Comparison of ENCODE assay signal across 16 cellular contexts in the genomic region with DNA sequence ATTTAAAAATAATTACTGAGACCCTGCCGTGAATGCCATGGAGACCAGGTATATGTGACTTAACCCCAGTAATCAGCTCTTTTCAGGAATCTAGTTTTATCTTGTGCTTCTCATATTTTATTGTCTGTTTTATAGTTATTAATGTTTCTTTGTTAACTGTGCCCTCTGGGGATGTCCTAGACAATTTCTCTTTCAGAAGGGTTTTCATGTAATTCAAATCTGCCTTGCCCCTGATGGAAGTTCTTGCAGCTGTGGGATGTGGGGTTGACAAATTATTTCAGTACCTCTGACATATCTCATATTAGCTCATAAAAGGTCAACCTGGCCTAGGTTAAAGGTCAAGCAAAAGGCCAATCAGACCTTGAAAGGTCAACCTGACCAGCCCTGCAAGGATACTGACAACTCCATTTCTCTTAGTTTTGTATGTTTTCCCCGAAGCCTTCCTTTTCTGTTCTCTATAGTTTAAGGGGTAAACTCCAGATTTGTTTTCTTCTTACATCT.
DNase-seq lines count a peak whose midpoint lies in the region; ATAC-seq and TF ChIP-seq lines count a peak whose summit lies in the region.
"Had no signal": no experiment of that assay in that cellular context is flagged by ENCODE, and none has a peak within 500 bp of the region (broad histone marks: within the 10 kb centered on the region; RNA-seq: fewer than 3 reads in every experiment).

No MANE protein-coding gene starts in this region.

- no peak for TF ChIP-seq CTCF in SU-DHL-6 (IDR thresholded peaks at IDR 0.05; ENCODE audit: insufficient read depth, low read length, poor library complexity, severe bottlenecking)
- no peak for TF ChIP-seq CTCF in activated CD8-positive, alpha-beta T cell treated with anti-CD3 and anti-CD28 coated beads for 36 hours (IDR thresholded peaks at IDR 0.05)
- TF ChIP-seq CTCF in lower lobe of right lung (IDR thresholded peaks at IDR 0.05), result no peak

- H3K27me3 Mint-ChIP-seq in activated T-cell treated with anti-CD3 and anti-CD28 coated beads, Interleukin-2, amount 50 U/mL, for 72 hours (ENCODE audit: low read depth), result no peaks in the 10 kb centered on the region
- H3K27me3 Mint-ChIP-seq in activated CD8-positive, alpha-beta T cell treated with anti-CD3 and anti-CD28 coated beads for 36 hours, result no peaks in the 10 kb centered on the region

- no peak for DNase-seq in activated T-cell treated with anti-CD3 and anti-CD28 coated beads, Interleukin-2, amount 50 U/mL, for 72 hours
- no peak for DNase-seq in activated T-cell treated with anti-CD3 and anti-CD28 coated beads, Interleukin-2, amount 50 U/mL, for 1 hour
- DNase-seq in foreskin melanocyte, result peak; percentile 64
- DNase-seq in activated CD8-positive, alpha-beta T cell treated with anti-CD3 and anti-CD28 coated beads for 36 hours, result no peak
- no peak for DNase-seq in lower lobe of right lung
- DNase-seq: C1 segment of cervical spinal cord; Calu3; CD4-positive, alpha-beta memory T cell; COR-L47; DMS53; DMS79 treated with DMSO at 0.1 percent for 48 hours; GF-D8; H9 had no signal

- H3K9ac ChIP-seq in SU-DHL-6 (ENCODE audit: low read length), result no peak overlapping the region

- ATAC-seq in activated T-cell treated with anti-CD3 and anti-CD28 coated beads, Interleukin-2, amount 50 U/mL, for 72 hours (replicated peaks in 1 of 2), result no peak
- ATAC-seq in activated CD8-positive, alpha-beta T cell treated with anti-CD3 and anti-CD28 coated beads for 36 hours, result no peak
- ATAC-seq in lower lobe of right lung, result no peak
- ATAC-seq: GM23338, HCT116 had no signal

- H3K36me3 ChIP-seq in SU-DHL-6 (ENCODE audit: low read length) (no peaks in the 10 kb centered on the region), lower lobe of right lung (no peaks in the 10 kb centered on the region)

- no peaks in the 10 kb centered on the region for H3F3A ChIP-seq in SU-DHL-6 (ENCODE audit: insufficient read depth)

- H3K4me1 Mint-ChIP-seq in activated T-cell treated with anti-CD3 and anti-CD28 coated beads, Interleukin-2, amount 50 U/mL, for 72 hours (ENCODE audit: low read depth), result peaks cover 5% of the 10 kb centered on the region
- no peaks in the 10 kb centered on the region for H3K4me1 Mint-ChIP-seq in activated CD8-positive, alpha-beta T cell treated with anti-CD3 and anti-CD28 coated beads for 36 hours (ENCODE audit: low read depth)
- H3K4me1 Mint-ChIP-seq: CD4-positive, alpha-beta memory T cell; GM23338; H9 had no signal

- no peak overlapping the region for H3K4me3 ChIP-seq in SU-DHL-6 (ENCODE audit: insufficient read depth, low read length, poor library complexity, severe bottlenecking)
- H3K4me3 ChIP-seq in lower lobe of right lung, result no peak overlapping the region
- H3K4me3 ChIP-seq: GM23338 had no signal

- H3K27ac ChIP-seq in SU-DHL-6 (ENCODE audit: low read depth, low read length) (no peak overlapping the region), lower lobe of right lung (no peak overlapping the region)

- intact Hi-C loops in activated CD8-positive, alpha-beta T cell treated with anti-CD3 and anti-CD28 coated beads for 36 hours (cut with micrococcal nuclease), result no loop called here
- intact Hi-C loops in lower lobe of right lung (cut with DNase I), result no loop called here

- H2AFZ ChIP-seq in SU-DHL-6 (ENCODE audit: low read depth, low read length, severe bottlenecking), result no peak overlapping the region
- H2AFZ ChIP-seq: GM23338 had no signal

- H3K9me3 ChIP-seq in SU-DHL-6 (ENCODE audit: insufficient read depth, low read length) (peaks cover 14% of the 10 kb centered on the region), lower lobe of right lung (peaks cover 8% of the 10 kb centered on the region)

- H3K9me2 ChIP-seq in SU-DHL-6 (replicated peaks; ENCODE audit: insufficient read depth, low read length), result no peaks in the 10 kb centered on the region

- no peak overlapping the region for H3K4me3 Mint-ChIP-seq in activated T-cell treated with anti-CD3 and anti-CD28 coated beads, Interleukin-2, amount 50 U/mL, for 72 hours
- no peak overlapping the region for H3K4me3 Mint-ChIP-seq in activated CD8-positive, alpha-beta T cell treated with anti-CD3 and anti-CD28 coated beads for 36 hours
- H3K4me3 Mint-ChIP-seq: CD4-positive, alpha-beta memory T cell; GM23338; H9 had no signal

- no peaks in the 10 kb centered on the region for H3K4me1 ChIP-seq in lower lobe of right lung

- H3K79me2 ChIP-seq in SU-DHL-6 (ENCODE audit: insufficient read depth, low read length), result no peaks in the 10 kb centered on the region

- H3K4me2 ChIP-seq in SU-DHL-6 (ENCODE audit: low read depth, low read length, poor library complexity, severe bottlenecking), result peak overlapping the region; percentile 17
- H3K4me2 ChIP-seq: GM23338 had no signal

- peak overlapping the region; percentile 4 for H3K27ac Mint-ChIP-seq in activated T-cell treated with anti-CD3 and anti-CD28 coated beads, Interleukin-2, amount 50 U/mL, for 72 hours
- H3K27ac Mint-ChIP-seq in activated CD8-positive, alpha-beta T cell treated with anti-CD3 and anti-CD28 coated beads for 36 hours, result no peak overlapping the region
- H3K27ac Mint-ChIP-seq: CD4-positive, alpha-beta memory T cell; GM23338; H9 had no signal

- no peaks in the 10 kb centered on the region for H4K20me1 ChIP-seq in SU-DHL-6 (ENCODE audit: low read depth, low read length)

- POLR2A ChIA-PET in activated CD8-positive, alpha-beta T cell treated with anti-CD3 and anti-CD28 coated beads for 36 hours (lab: Charles Lee), result no interaction called here

- H3K36me3 Mint-ChIP-seq in activated T-cell treated with anti-CD3 and anti-CD28 coated beads, Interleukin-2, amount 50 U/mL, for 72 hours (ENCODE audit: insufficient read depth in 2 of 2), result peaks cover 13 to 15% of the 10 kb centered on the region in 2 donors
- no peaks in the 10 kb centered on the region for H3K36me3 Mint-ChIP-seq in activated CD8-positive, alpha-beta T cell treated with anti-CD3 and anti-CD28 coated beads for 36 hours (ENCODE audit: low read depth)

- H3K27me3 ChIP-seq in SU-DHL-6 (ENCODE audit: low read length), result no peaks in the 10 kb centered on the region
- no peaks in the 10 kb centered on the region for H3K27me3 ChIP-seq in lower lobe of right lung (ENCODE audit: low read depth)

- H3K9me3 Mint-ChIP-seq in activated T-cell treated with anti-CD3 and anti-CD28 coated beads, Interleukin-2, amount 50 U/mL, for 72 hours, result peaks cover 8 to 22% of the 10 kb centered on the region in 2 donors
- peaks cover 20% of the 10 kb centered on the region for H3K9me3 Mint-ChIP-seq in activated CD8-positive, alpha-beta T cell treated with anti-CD3 and anti-CD28 coated beads for 36 hours

- CTCF ChIA-PET in activated CD8-positive, alpha-beta T cell treated with anti-CD3 and anti-CD28 coated beads for 36 hours (lab: Charles Lee), result interaction anchor here (1.5 to 2.9 kb wide), 3 partner anchors 15 to 394 kb away, joined by 3 to 13 read pairs (median 4); no protein-coding TSS in a partner anchor
